In genomic region chr9:9177081-9177480, GRCh38 we compare ENCODE assay signal across 20 cellular contexts.
DNase-seq lines count a peak whose midpoint lies in the region; ATAC-seq and TF ChIP-seq lines count a peak whose summit lies in the region.
"Had no signal": no experiment of that assay in that cellular context is flagged by ENCODE, and none has a peak within 500 bp of the region (broad histone marks: within the 10 kb centered on the region; RNA-seq: fewer than 3 reads in every experiment).

No MANE protein-coding gene starts in this region.

- H3K9me3 Mint-ChIP-seq in nephron progenitor cell (no peaks in the 10 kb centered on the region), CD14-positive monocyte (peaks cover 0 to 7% (median 3%) of the 10 kb centered on the region in 7 donors)
- H3K9me3 Mint-ChIP-seq: CD8-positive, alpha-beta T cell had no signal

- H3K4me3 Mint-ChIP-seq in nephron progenitor cell (no peak overlapping the region), CD14-positive monocyte (no peak overlapping the region)
- H3K4me3 Mint-ChIP-seq: CD4-positive, CD25-positive, alpha-beta regulatory T cell; CD8-positive, alpha-beta T cell had no signal

- no peak overlapping the region for H3K4me3 ChIP-seq in retinal pigment epithelial cell (ENCODE audit: low read length)
- H3K4me3 ChIP-seq: GM12878, GM23248 had no signal

- H3K27ac Mint-ChIP-seq in nephron progenitor cell (peak overlapping the region; percentile 53), CD14-positive monocyte (no peak overlapping the region)
- H3K27ac Mint-ChIP-seq: CD4-positive, CD25-positive, alpha-beta regulatory T cell; CD8-positive, alpha-beta T cell had no signal

- intact Hi-C loops in CD14-positive monocyte (cut with micrococcal nuclease) = no loop called here

- ATAC-seq in GM18907 (IDR thresholded peaks at IDR 0.05; ENCODE audit: unreplicated experiment) (no peak), GM21515 (IDR thresholded peaks at IDR 0.05; ENCODE audit: unreplicated experiment) (no peak), HG03175 (IDR thresholded peaks at IDR 0.05; ENCODE audit: unreplicated experiment) (no peak)
- ATAC-seq: CD8-positive, alpha-beta T cell; GM12878 had no signal

- no peak for TF ChIP-seq CTCF in nephron progenitor cell (IDR thresholded peaks at IDR 0.05)
- no peak for TF ChIP-seq CTCF in retinal pigment epithelial cell (conservative IDR thresholded peaks at IDR 0.05; ENCODE audit: low read depth, low read length)
- no peak for TF ChIP-seq CTCF in CD14-positive monocyte (IDR thresholded peaks at IDR 0.05)

- H3K36me3 Mint-ChIP-seq in nephron progenitor cell (ENCODE audit: low read depth) (no peaks in the 10 kb centered on the region), CD14-positive monocyte (no peaks in the 10 kb centered on the region)
- H3K36me3 Mint-ChIP-seq: CD4-positive, CD25-positive, alpha-beta regulatory T cell; CD8-positive, alpha-beta T cell had no signal

- H3K27me3 Mint-ChIP-seq in nephron progenitor cell (ENCODE audit: low read depth, poor library complexity) (no peaks in the 10 kb centered on the region), CD14-positive monocyte (ENCODE audit: low read depth in 3 of 3) (no peaks in the 10 kb centered on the region)
- H3K27me3 Mint-ChIP-seq: CD4-positive, CD25-positive, alpha-beta regulatory T cell had no signal

- H3K4me1 Mint-ChIP-seq in nephron progenitor cell (peaks cover 5% of the 10 kb centered on the region), CD14-positive monocyte (no peaks in the 10 kb centered on the region)
- H3K4me1 Mint-ChIP-seq: CD4-positive, CD25-positive, alpha-beta regulatory T cell had no signal

- DNase-seq in NCI-H524 treated with DMSO at 0.1 percent for 48 hours (lab: John Stamatoyannopoulos, UW) = peak; percentile 25
- peak; percentile 84 for DNase-seq in NCI-H82 treated with DMSO at 0.1 percent for 48 hours (lab: John Stamatoyannopoulos, UW; ENCODE audit: unreplicated experiment)
- no peak for DNase-seq in nephron progenitor cell
- peak; percentile 29 for DNase-seq in retinal pigment epithelial cell (ENCODE audit: low read depth)
- DNase-seq in CD14-positive monocyte (ENCODE audit: low spot score) = no peak
- DNase-seq: C1 segment of cervical spinal cord; Caco-2; CD4-positive, CD25-positive, alpha-beta regulatory T cell; CD8-positive, alpha-beta T cell; DMS 273 treated with DMSO at 0.1 percent for 48 hours; DMS79; EL; GDM1; GM23248; H7; HCEC 1CT had no signal

Comparison
In these comparisons a context has a peak if more than half of its experiments do, and no peak if none do; other contexts are left out.
1. DNase-seq: peak in NCI-H524 treated with DMSO at 0.1 percent for 48 hours (single experiment), NCI-H82 treated with DMSO at 0.1 percent for 48 hours (single experiment) and retinal pigment epithelial cell (single experiment); none in nephron progenitor cell (single experiment) and CD14-positive monocyte (single experiment).